19 cellular contexts compared by ENCODE assay signal in genomic region chr11:103608566-103608965, GRCh38.
DNase-seq lines count a peak whose midpoint lies in the region; ATAC-seq and TF ChIP-seq lines count a peak whose summit lies in the region.
"Had no signal": no experiment of that assay in that cellular context is flagged by ENCODE, and none has a peak within 500 bp of the region (broad histone marks: within the 10 kb centered on the region; RNA-seq: fewer than 3 reads in every experiment).

No MANE protein-coding gene starts in this region.

- no peak overlapping the region for H3K56ac ChIP-seq in mesendoderm (ENCODE audit: low read length)

- H3K18ac ChIP-seq in mesendoderm (ENCODE audit: low read length): no peak overlapping the region

- H3K4me3 Mint-ChIP-seq in Caco-2 (ENCODE audit: unreplicated experiment) (no peak overlapping the region), endodermal cell (no peak overlapping the region)
- H3K4me3 Mint-ChIP-seq: activated naive CD4-positive, alpha-beta T cell treated with anti-CD3 and anti-CD28 coated beads, Interleukin-2, amount 50 U/mL, for 24 hours; effector memory CD8-positive, alpha-beta T cell; neural progenitor cell had no signal

- H3K79me1 ChIP-seq in mesendoderm (ENCODE audit: low read length): no peaks in the 10 kb centered on the region

- H3K9me2 ChIP-seq in PC-3 (replicated peaks; ENCODE audit: low read length): no peaks in the 10 kb centered on the region

- H3K4me1 Mint-ChIP-seq in Caco-2 (ENCODE audit: low read depth, unreplicated experiment): peaks cover 7% of the 10 kb centered on the region
- peaks cover 15% of the 10 kb centered on the region for H3K4me1 Mint-ChIP-seq in endodermal cell
- H3K4me1 Mint-ChIP-seq: activated naive CD4-positive, alpha-beta T cell treated with anti-CD3 and anti-CD28 coated beads, Interleukin-2, amount 50 U/mL, for 24 hours; neural progenitor cell had no signal

- no peak overlapping the region for H3K9ac ChIP-seq in PC-3 (ENCODE audit: low read length)
- no peak overlapping the region for H3K9ac ChIP-seq in endodermal cell (ENCODE audit: extremely low read depth, low read length, poor library complexity, severe bottlenecking)
- H3K9ac ChIP-seq in mesendoderm (ENCODE audit: low read length): no peak overlapping the region
- H3K9ac ChIP-seq: neural progenitor cell had no signal

- no peaks in the 10 kb centered on the region for H3K79me2 ChIP-seq in PC-3 (ENCODE audit: low read length)
- H3K79me2 ChIP-seq in mesendoderm (ENCODE audit: control insufficient read depth, insufficient read depth, low read length): no peaks in the 10 kb centered on the region

- BruUV-seq in Caco-2 (replicated peaks; lab: Mats Ljungman, UMichigan): no TSS peak
- no TSS peak for BruUV-seq in PC-3 (replicated peaks; lab: Mats Ljungman, UMichigan)

- no peaks in the 10 kb centered on the region for H3K36me3 ChIP-seq in Caco-2 (ENCODE audit: control insufficient read depth, insufficient read depth, low read length)
- no peaks in the 10 kb centered on the region for H3K36me3 ChIP-seq in PC-3 (ENCODE audit: low read depth, low read length)
- H3K36me3 ChIP-seq in endodermal cell (ENCODE audit: control insufficient read depth, insufficient read depth, low read length): no peaks in the 10 kb centered on the region
- H3K36me3 ChIP-seq in mesendoderm (ENCODE audit: control insufficient read depth, insufficient read depth, low read length): no peaks in the 10 kb centered on the region
- H3K36me3 ChIP-seq in transverse colon: no peaks in the 10 kb centered on the region
- H3K36me3 ChIP-seq: gastroesophageal sphincter, neural progenitor cell, uterus had no signal

- POLR2A ChIA-PET in Caco-2 (lab: Charles Lee) (no interaction called here), PC-3 (lab: Charles Lee; ENCODE audit: unreplicated experiment) (no interaction called here)

- no peaks in the 10 kb centered on the region for H3K36me3 Mint-ChIP-seq in Caco-2 (ENCODE audit: insufficient read depth, unreplicated experiment)
- H3K36me3 Mint-ChIP-seq in endodermal cell (ENCODE audit: low read depth): no peaks in the 10 kb centered on the region
- H3K36me3 Mint-ChIP-seq: activated naive CD4-positive, alpha-beta T cell treated with anti-CD3 and anti-CD28 coated beads, Interleukin-2, amount 50 U/mL, for 24 hours; neural progenitor cell had no signal

- H2AFZ ChIP-seq in PC-3 (ENCODE audit: low read length): peak overlapping the region; percentile 58
- H2AFZ ChIP-seq: neural progenitor cell had no signal

- no peaks in the 10 kb centered on the region for H3F3A ChIP-seq in PC-3 (ENCODE audit: low read length, unreplicated experiment)

- in situ Hi-C loops in transverse colon (cut with MboI; ENCODE audit: low pct_ligation_motif_present in 1 of 4, low pct_unique_long_range_greater_than_20kb in 1 of 4, low sequenced_read_pairs in 3 of 4): no loop called here

- ATAC-seq in PC-3: peak; percentile 44
- no peak for ATAC-seq in HG03045 (IDR thresholded peaks at IDR 0.05; ENCODE audit: unreplicated experiment)
- ATAC-seq: effector memory CD8-positive, alpha-beta T cell; gastroesophageal sphincter; stimulated activated naive CD8-positive, alpha-beta T cell treated with anti-CD3 and anti-CD28 coated beads, Interleukin-15, Interleukin-2, amounts not matched to agents 100 U/mL and 50 U/mL, for 24 hours had no signal

- H2BK120ac ChIP-seq in mesendoderm (ENCODE audit: low read depth, low read length): no peak overlapping the region

- no peak overlapping the region for H4K8ac ChIP-seq in mesendoderm (ENCODE audit: low read depth, low read length)

- H3K4me3 ChIP-seq in Caco-2 (ENCODE audit: low read depth, low read length) (no peak overlapping the region), PC-3 (ENCODE audit: low read length) (no peak overlapping the region), endodermal cell (ENCODE audit: low read length) (peak overlapping the region; percentile 13), mesendoderm (ENCODE audit: low read length) (no peak overlapping the region), transverse colon (no peak overlapping the region)
- H3K4me3 ChIP-seq: gastroesophageal sphincter, neural progenitor cell, uterus had no signal

- H3K23ac ChIP-seq in mesendoderm (ENCODE audit: low read length): no peak overlapping the region

- H3K27me3 ChIP-seq in Caco-2 (replicated peaks; ENCODE audit: control insufficient read depth, insufficient read depth, low read length) (no peaks in the 10 kb centered on the region), PC-3 (ENCODE audit: low read length) (no peaks in the 10 kb centered on the region), endodermal cell (ENCODE audit: control insufficient read depth, insufficient read depth, low read length, poor library complexity, severe bottlenecking) (peaks cover 16% of the 10 kb centered on the region), mesendoderm (ENCODE audit: insufficient read depth, low read length, poor library complexity) (no peaks in the 10 kb centered on the region), transverse colon (no peaks in the 10 kb centered on the region)
- H3K27me3 ChIP-seq: gastroesophageal sphincter, neural progenitor cell, uterus had no signal

- H3K27ac ChIP-seq in PC-3 (ENCODE audit: low read length) (no peak overlapping the region), endodermal cell (ENCODE audit: low read depth, low read length) (no peak overlapping the region), mesendoderm (ENCODE audit: low read depth, low read length) (no peak overlapping the region), transverse colon (no peak overlapping the region)
- H3K27ac ChIP-seq: gastroesophageal sphincter, neural progenitor cell, uterus had no signal

- WGBS in endodermal cell (ENCODE audit: insufficient coverage in 1 of 2, insufficient read length in 1 of 2), 2 experiments: 91 to 95% methylated on average over 3 of the region's 3 CpGs
- WGBS in mesendoderm (ENCODE audit: extremely low coverage, insufficient coverage, low lambda C conversion rate): no CpG with 5 or more reads among the region's 3 CpGs
- 50 to 67% methylated on average over 1 to 3 of the region's 3 CpGs for WGBS in transverse colon (ENCODE audit: low coverage in 1 of 2), 2 donors

- H2BK5ac ChIP-seq in mesendoderm (ENCODE audit: low read length): no peak overlapping the region

- H2BK15ac ChIP-seq in mesendoderm (replicated peaks; ENCODE audit: low read depth): peak overlapping the region; percentile 85

- no peak for DNase-seq in Caco-2
- DNase-seq in PC-3: peak; percentile 66
- no peak for DNase-seq in endodermal cell
- no peak for DNase-seq in mesendoderm
- no peak for DNase-seq in NCI-H1092 (lab: John Stamatoyannopoulos, UW)
- no peak for DNase-seq in transverse colon
- no peak for DNase-seq in NCI-H128 (lab: John Stamatoyannopoulos, UW; ENCODE audit: unreplicated experiment)
- DNase-seq: activated CD4-positive, alpha-beta T cell treated with anti-CD3 and anti-CD28 coated beads, Interleukin-2, amount 50 U/mL, for 1 hour; effector memory CD8-positive, alpha-beta T cell; MM.1S; NCI-H2029 treated with DMSO at 0.1 percent for 48 hours; NCI-H510A treated with DMSO at 0.1 percent for 48 hours; stimulated activated CD4-positive, alpha-beta T cell treated with anti-CD3 and anti-CD28 coated beads, Interleukin-15, amount 100 ng/mL, for 24 hours; stimulated activated naive CD8-positive, alpha-beta T cell treated with anti-CD3 and anti-CD28 coated beads, Interleukin-15, Interleukin-2, amounts not matched to agents 100 U/mL and 50 U/mL, for 24 hours; uterus had no signal

- no peak for TF ChIP-seq EP300 in transverse colon (IDR thresholded peaks at IDR 0.05; ENCODE audit: low read depth)

- peaks cover 3% of the 10 kb centered on the region for H3K27me3 Mint-ChIP-seq in Caco-2 (ENCODE audit: insufficient read depth, unreplicated experiment)
- H3K27me3 Mint-ChIP-seq in endodermal cell (ENCODE audit: insufficient read depth): peaks cover 14% of the 10 kb centered on the region

- H3K9me3 Mint-ChIP-seq in Caco-2 (ENCODE audit: unreplicated experiment) (no peaks in the 10 kb centered on the region), endodermal cell (peaks cover 14% of the 10 kb centered on the region)
- H3K9me3 Mint-ChIP-seq: activated naive CD4-positive, alpha-beta T cell treated with anti-CD3 and anti-CD28 coated beads, Interleukin-2, amount 50 U/mL, for 24 hours; effector memory CD8-positive, alpha-beta T cell; neural progenitor cell had no signal

- H4K5ac ChIP-seq in mesendoderm (ENCODE audit: low read length): no peak overlapping the region

- no peak overlapping the region for H3K4ac ChIP-seq in mesendoderm (ENCODE audit: low read depth, low read length)

- H3K4me1 ChIP-seq in Caco-2 (no peaks in the 10 kb centered on the region), PC-3 (ENCODE audit: insufficient read depth, low read length) (peaks cover 19% of the 10 kb centered on the region), endodermal cell (ENCODE audit: control insufficient read depth, insufficient read depth, low read length) (peaks cover under 1% of the 10 kb centered on the region), mesendoderm (ENCODE audit: control insufficient read depth, low read depth, low read length) (peaks cover 3% of the 10 kb centered on the region), transverse colon (no peaks in the 10 kb centered on the region)
- H3K4me1 ChIP-seq: gastroesophageal sphincter, neural progenitor cell, uterus had no signal

- no peaks in the 10 kb centered on the region for H4K20me1 ChIP-seq in PC-3 (ENCODE audit: low read length)

- TF ChIP-seq POLR2A in transverse colon (IDR thresholded peaks at IDR 0.05): no peak

- CTCF ChIA-PET in Caco-2 (lab: Charles Lee) (interaction anchor here (0.8 kb wide), 1 partner anchor 8 kb away, joined by 3 read pairs; no protein-coding TSS in a partner anchor), PC-3 (lab: Charles Lee) (no interaction called here)

- H3K9me3 ChIP-seq in Caco-2 (peaks cover 4% of the 10 kb centered on the region; the same call in 1 of the 2 replicates), PC-3 (ENCODE audit: low read length) (no peaks in the 10 kb centered on the region), endodermal cell (ENCODE audit: control insufficient read depth, low read length) (peaks cover 11% of the 10 kb centered on the region), transverse colon (no peaks in the 10 kb centered on the region)
- H3K9me3 ChIP-seq: gastroesophageal sphincter, uterus had no signal

- H3K4me2 ChIP-seq in PC-3 (ENCODE audit: low read length): no peak overlapping the region
- no peak overlapping the region for H3K4me2 ChIP-seq in mesendoderm (ENCODE audit: low read length)
- H3K4me2 ChIP-seq: neural progenitor cell had no signal

- H3K27ac Mint-ChIP-seq in Caco-2 (ENCODE audit: unreplicated experiment): peak overlapping the region; percentile 34
- H3K27ac Mint-ChIP-seq in endodermal cell: no peak overlapping the region
- H3K27ac Mint-ChIP-seq: activated naive CD4-positive, alpha-beta T cell treated with anti-CD3 and anti-CD28 coated beads, Interleukin-2, amount 50 U/mL, for 24 hours; effector memory CD8-positive, alpha-beta T cell; neural progenitor cell had no signal

- intact Hi-C loops in Caco-2 (cut with micrococcal nuclease; ENCODE audit: unreplicated experiment) (loop anchor here (2.0 to 10.0 kb wide), 2 partner anchors 352 to 574 kb away; no protein-coding TSS in a partner anchor), PC-3 (cut with micrococcal nuclease) (no loop called here), transverse colon (cut with DNase I; ENCODE audit: low total_unique reads) (no loop called here)

- no peak for TF ChIP-seq CTCF in Caco-2 (IDR thresholded peaks at IDR 0.05; ENCODE audit: insufficient read depth in 1 of 2, low read depth in 1 of 2, low read length in 1 of 2, severe bottlenecking in 1 of 2, unreplicated experiment in 1 of 2)
- TF ChIP-seq CTCF in PC-3 (conservative IDR thresholded peaks at IDR 0.05; ENCODE audit: low read depth, low read length): no peak
- TF ChIP-seq CTCF in endodermal cell (conservative IDR thresholded peaks at IDR 0.05): no peak
- TF ChIP-seq CTCF in transverse colon (IDR thresholded peaks at IDR 0.05): no peak

- H2AK5ac ChIP-seq in mesendoderm (ENCODE audit: low read length): no peak overlapping the region
